1 cellular context compared by ENCODE assay signal in the genomic region with DNA sequence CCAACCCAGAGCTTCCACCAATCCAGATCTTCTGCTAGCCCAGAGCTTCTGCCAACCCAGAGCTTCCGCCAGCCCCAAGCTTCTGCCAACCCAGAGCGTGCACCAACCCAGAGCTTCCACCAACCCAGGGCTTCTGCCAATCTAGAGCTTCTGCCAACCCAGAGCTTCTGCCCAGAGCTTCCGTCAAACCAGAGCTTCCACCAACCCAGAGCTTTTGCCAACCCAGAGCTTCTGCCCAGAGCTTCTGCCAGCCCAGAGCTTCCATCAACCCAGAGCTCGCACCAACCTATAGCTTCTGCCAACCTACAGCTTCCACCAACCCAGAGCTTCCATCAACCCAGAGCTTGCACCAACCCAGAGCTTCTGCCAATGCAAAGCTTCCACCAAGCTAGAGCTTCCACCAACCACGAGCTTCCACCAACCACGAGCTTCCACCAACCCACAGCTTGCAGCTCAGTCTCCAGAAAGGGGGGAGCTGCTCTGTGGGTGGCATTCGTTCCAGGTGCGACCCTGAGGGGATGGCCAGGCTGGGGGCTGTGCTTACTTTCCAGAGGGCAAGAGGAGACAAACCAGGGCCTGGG.
TF ChIP-seq lines count a peak whose summit lies in the region.

No MANE protein-coding gene starts in this region.

TF ChIP-seq in WTC11, 78 proteins besides CTCF, POLR2A, EP300 and RAD21 (continued from another document):
- TF ChIP-seq, protein P1, sequence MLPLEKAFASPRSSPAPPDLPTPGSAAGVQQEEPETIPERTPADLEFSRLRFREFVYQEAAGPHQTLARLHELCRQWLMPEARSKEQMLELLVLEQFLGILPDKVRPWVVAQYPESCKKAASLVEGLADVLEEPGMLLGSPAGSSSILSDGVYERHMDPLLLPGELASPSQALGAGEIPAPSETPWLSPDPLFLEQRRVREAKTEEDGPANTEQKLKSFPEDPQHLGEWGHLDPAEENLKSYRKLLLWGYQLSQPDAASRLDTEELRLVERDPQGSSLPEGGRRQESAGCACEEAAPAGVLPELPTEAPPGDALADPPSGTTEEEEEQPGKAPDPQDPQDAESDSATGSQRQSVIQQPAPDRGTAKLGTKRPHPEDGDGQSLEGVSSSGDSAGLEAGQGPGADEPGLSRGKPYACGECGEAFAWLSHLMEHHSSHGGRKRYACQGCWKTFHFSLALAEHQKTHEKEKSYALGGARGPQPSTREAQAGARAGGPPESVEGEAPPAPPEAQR (CRISPR knock-in tag; IDR thresholded peaks at IDR 0.05): no peak
- TF ChIP-seq GABPB1 (CRISPR knock-in tag; IDR thresholded peaks at IDR 0.05) (no peak), NR3C1 (CRISPR knock-in tag; conservative IDR thresholded peaks at IDR 0.05; ENCODE audit: low read depth) (no peak)
